Comparison of ENCODE assay signal across 10 cellular contexts in genomic region chr3:77825045-77825827, GRCh38.
DNase-seq lines count a peak whose midpoint lies in the region; ATAC-seq and TF ChIP-seq lines count a peak whose summit lies in the region.
"Had no signal": no experiment of that assay in that cellular context is flagged by ENCODE, and none has a peak within 500 bp of the region (broad histone marks: within the 10 kb centered on the region; RNA-seq: fewer than 3 reads in every experiment).

No MANE protein-coding gene starts in this region.

- H3K27ac Mint-ChIP-seq in activated CD4-positive, alpha-beta memory T cell treated with anti-CD3 and anti-CD28 coated beads, Interleukin-2, amount 10 ng/mL, durations not matched to agents 7 days and 5 days: no peak overlapping the region
- H3K27ac Mint-ChIP-seq: activated naive CD4-positive, alpha-beta T cell treated with anti-CD3 and anti-CD28 coated beads for 36 hours had no signal

- no peaks in the 10 kb centered on the region; the same call in 1 of the 2 replicates for H3K4me1 ChIP-seq in SJCRH30

- no peak overlapping the region for H3K27ac ChIP-seq in SJCRH30

- H3K36me3 ChIP-seq in SJCRH30: no peaks in the 10 kb centered on the region

- H3K4me3 ChIP-seq in SJCRH30 (no peak overlapping the region), fibroblast of pulmonary artery (replicated peaks; ENCODE audit: low read depth, low read length) (no peak overlapping the region), skeletal muscle cell (ENCODE audit: low read depth, low read length) (no peak overlapping the region)

- no peak for TF ChIP-seq CTCF in fibroblast of pulmonary artery (IDR thresholded peaks at IDR 0.05; ENCODE audit: low read length, missing control alignments)

- no peaks in the 10 kb centered on the region for H3K9me3 ChIP-seq in SJCRH30 (replicated peaks)

- H3K9me3 Mint-ChIP-seq in activated CD4-positive, alpha-beta memory T cell treated with anti-CD3 and anti-CD28 coated beads, Interleukin-2, amount 10 ng/mL, durations not matched to agents 7 days and 5 days: peaks cover 7% of the 10 kb centered on the region

- H3K27me3 Mint-ChIP-seq in activated CD4-positive, alpha-beta memory T cell treated with anti-CD3 and anti-CD28 coated beads, Interleukin-2, amount 10 ng/mL, durations not matched to agents 7 days and 5 days: no peaks in the 10 kb centered on the region

- no peaks in the 10 kb centered on the region for H3K36me3 Mint-ChIP-seq in activated CD4-positive, alpha-beta memory T cell treated with anti-CD3 and anti-CD28 coated beads, Interleukin-2, amount 10 ng/mL, durations not matched to agents 7 days and 5 days (ENCODE audit: low read depth)

- no peaks in the 10 kb centered on the region for H3K27me3 ChIP-seq in SJCRH30

- H3K4me3 Mint-ChIP-seq in activated CD4-positive, alpha-beta memory T cell treated with anti-CD3 and anti-CD28 coated beads, Interleukin-2, amount 10 ng/mL, durations not matched to agents 7 days and 5 days: no peak overlapping the region
- H3K4me3 Mint-ChIP-seq: activated naive CD4-positive, alpha-beta T cell treated with anti-CD3 and anti-CD28 coated beads for 36 hours had no signal

- CTCF ChIA-PET in activated CD4-positive, alpha-beta memory T cell treated with anti-CD3 and anti-CD28 coated beads, Interleukin-2, amount 10 ng/mL, durations not matched to agents 7 days and 5 days (lab: Charles Lee): no interaction called here

- peak; percentile 30 for DNase-seq in GM04503 (ENCODE audit: low read depth)
- peak; percentile 15 to 20 for DNase-seq in SJCRH30
- peak; percentile 66 for DNase-seq in fibroblast of pulmonary artery (ENCODE audit: low read depth)
- peak; percentile 71 for DNase-seq in skeletal muscle cell (ENCODE audit: low read depth)
- DNase-seq in activated CD4-positive, alpha-beta memory T cell treated with anti-CD3 and anti-CD28 coated beads, Interleukin-2, amount 10 ng/mL, durations not matched to agents 7 days and 5 days: no peak
- DNase-seq in NCI-H187 treated with DMSO at 0.1 percent for 48 hours (lab: John Stamatoyannopoulos, UW): no peak
- no peak for DNase-seq in NCI-H82 (lab: John Stamatoyannopoulos, UW)
- DNase-seq: activated naive CD4-positive, alpha-beta T cell treated with anti-CD3 and anti-CD28 coated beads for 36 hours; head of caudate nucleus had no signal

- POLR2A ChIA-PET in activated CD4-positive, alpha-beta memory T cell treated with anti-CD3 and anti-CD28 coated beads, Interleukin-2, amount 10 ng/mL, durations not matched to agents 7 days and 5 days (lab: Charles Lee): no interaction called here

- ATAC-seq in HG03045 (IDR thresholded peaks at IDR 0.05; ENCODE audit: unreplicated experiment): no peak

- H3K4me1 Mint-ChIP-seq in activated CD4-positive, alpha-beta memory T cell treated with anti-CD3 and anti-CD28 coated beads, Interleukin-2, amount 10 ng/mL, durations not matched to agents 7 days and 5 days: no peaks in the 10 kb centered on the region

Comparison
In these comparisons a context has a peak if more than half of its experiments do, and no peak if none do; other contexts are left out.
1. DNase-seq: peak in GM04503 (single experiment), SJCRH30 (2 of 2), fibroblast of pulmonary artery (single experiment) and skeletal muscle cell (single experiment); none in activated CD4-positive, alpha-beta memory T cell treated with anti-CD3 and anti-CD28 coated beads, Interleukin-2, amount 10 ng/mL, durations not matched to agents 7 days and 5 days (single experiment), NCI-H187 treated with DMSO at 0.1 percent for 48 hours (single experiment) and NCI-H82 (single experiment).